13 cellular contexts compared by ENCODE assay signal in genomic region chr6:160015778-160016684, GRCh38. TPM values are rescaled to one million over a fixed set of nuclear protein-coding genes. Genes with fewer than 3 reads are reported as not detected.
A peak's percentile ranks its signal among the peaks of the same experiment; 100 is the strongest.
DNase-seq lines count a peak whose midpoint lies in the region; ATAC-seq and TF ChIP-seq lines count a peak whose summit lies in the region.
"Had no signal": no experiment of that assay in that cellular context is flagged by ENCODE, and none has a peak within 500 bp of the region (broad histone marks: within the 10 kb centered on the region; RNA-seq: fewer than 3 reads in every experiment).

No MANE protein-coding gene starts in this region.

- CTCF ChIA-PET in WTC11 (lab: Charles Lee), result no interaction called here

- H3K4me3 ChIP-seq in spleen, result peak overlapping the region in 1 of 8 donors; percentile 14
- H3K4me3 ChIP-seq: hepatocyte had no signal

- peak overlapping the region in 5 of 8 donors; percentile 6 to 75 (median 39) for H3K27ac ChIP-seq in spleen
- H3K27ac ChIP-seq: hepatocyte had no signal

- peaks cover 10 to 55% (median 32%) of the 10 kb centered on the region in 6 donors for H3K4me1 ChIP-seq in spleen

- H3K27me3 Mint-ChIP-seq in WTC11 (ENCODE audit: low read depth), result no peaks in the 10 kb centered on the region
- no peaks in the 10 kb centered on the region for H3K27me3 Mint-ChIP-seq in activated naive CD8-positive, alpha-beta T cell treated with anti-CD3 and anti-CD28 coated beads for 36 hours

- peaks cover 0 to 58% (median 12%) of the 10 kb centered on the region in 6 donors for H3K36me3 ChIP-seq in spleen

- H3K9me3 Mint-ChIP-seq in WTC11, result peaks cover 15% of the 10 kb centered on the region
- peaks cover 5% of the 10 kb centered on the region for H3K9me3 Mint-ChIP-seq in activated naive CD8-positive, alpha-beta T cell treated with anti-CD3 and anti-CD28 coated beads for 36 hours

- peak; percentile 63 to 71 for ATAC-seq in activated CD4-positive, CD25-positive, alpha-beta regulatory T cell treated with anti-CD3 and anti-CD28 coated beads, Interleukin-2, amount 50 U/mL, for 24 hours
- ATAC-seq in WTC11, result no peak

- H3K4me3 Mint-ChIP-seq in WTC11, result no peak overlapping the region
- H3K4me3 Mint-ChIP-seq in activated naive CD8-positive, alpha-beta T cell treated with anti-CD3 and anti-CD28 coated beads for 36 hours, result peak overlapping the region; percentile 11

- H3K9me3 ChIP-seq in spleen, result no peaks in the 10 kb centered on the region

- intact Hi-C loops in spleen (cut with DNase I; ENCODE audit: low total_unique reads), result no loop called here

- no peak for TF ChIP-seq POLR2A in spleen (IDR thresholded peaks at IDR 0.05)

- H3K4me1 Mint-ChIP-seq in WTC11, result no peaks in the 10 kb centered on the region
- H3K4me1 Mint-ChIP-seq in activated naive CD8-positive, alpha-beta T cell treated with anti-CD3 and anti-CD28 coated beads for 36 hours, result peaks cover 58% of the 10 kb centered on the region

- H3K27me3 ChIP-seq in spleen (replicated peaks in 1 of 7), result no peaks in the 10 kb centered on the region
- H3K27me3 ChIP-seq: hepatocyte had no signal

- 54 to 78% (median 65%) methylated on average over 9 to 10 of the region's 10 CpGs for WGBS in spleen, 5 donors

- TF ChIP-seq CTCF in WTC11 (IDR thresholded peaks at IDR 0.05) (no peak), spleen (IDR thresholded peaks at IDR 0.05 in 8 of 11, conservative IDR thresholded peaks at IDR 0.05 in 3 of 11) (no peak)

- POLR2A ChIA-PET in WTC11 (lab: Charles Lee), result no interaction called here

- H3K36me3 Mint-ChIP-seq in WTC11, result peaks cover 27% of the 10 kb centered on the region
- peaks cover 82% of the 10 kb centered on the region for H3K36me3 Mint-ChIP-seq in activated naive CD8-positive, alpha-beta T cell treated with anti-CD3 and anti-CD28 coated beads for 36 hours

- DNase-seq in activated CD4-positive, CD25-positive, alpha-beta regulatory T cell treated with anti-CD3 and anti-CD28 coated beads, Interleukin-2, amount 50 U/mL, for 72 hours, result no peak
- DNase-seq in WTC11 (ENCODE audit: low spot score) (no peak), spleen (no peak), SIG-M5 treated with dmso at 0.1 percent for 504 hours (lab: John Stamatoyannopoulos, UW; ENCODE audit: unreplicated experiment) (no peak), NCI-H69 (lab: John Stamatoyannopoulos, UW) (no peak), NCI-H446 treated with DMSO at 0.1 percent for 48 hours (lab: John Stamatoyannopoulos, UW) (no peak)
- DNase-seq in activated naive CD8-positive, alpha-beta T cell treated with anti-CD3 and anti-CD28 coated beads for 36 hours, result peak; percentile 32
- DNase-seq: 8988T; activated CD4-positive, CD25-positive, alpha-beta regulatory T cell; NCI-H1048; NCI-H510A treated with DMSO at 0.1 percent for 48 hours had no signal

- peak overlapping the region; percentile 77; the same call in 1 of the 2 replicates for H3K27ac Mint-ChIP-seq in WTC11
- H3K27ac Mint-ChIP-seq in activated naive CD8-positive, alpha-beta T cell treated with anti-CD3 and anti-CD28 coated beads for 36 hours, result peak overlapping the region; percentile 78

TF ChIP-seq in WTC11, 78 proteins besides CTCF, POLR2A, EP300 and RAD21:
- no peak for TF ChIP-seq TEAD1 (CRISPR knock-in tag; IDR thresholded peaks at IDR 0.05)
- TF ChIP-seq SMAD3 (CRISPR knock-in tag; IDR thresholded peaks at IDR 0.05; ENCODE audit: borderline replicate concordance), result no peak
- TF ChIP-seq TP53 (CRISPR knock-in tag; IDR thresholded peaks at IDR 0.05), result no peak
- TF ChIP-seq MLX (CRISPR knock-in tag; IDR thresholded peaks at IDR 0.05), result no peak
- TF ChIP-seq IRF1 (CRISPR knock-in tag; IDR thresholded peaks at IDR 0.05), result no peak
- TF ChIP-seq TEAD4 (CRISPR knock-in tag; IDR thresholded peaks at IDR 0.05), result no peak
- no peak for TF ChIP-seq HMGA2 (CRISPR knock-in tag; IDR thresholded peaks at IDR 0.05)
- TF ChIP-seq RORB (CRISPR knock-in tag; IDR thresholded peaks at IDR 0.05), result no peak
- TF ChIP-seq EMX1 (CRISPR knock-in tag; IDR thresholded peaks at IDR 0.05), result no peak
- no peak for TF ChIP-seq ZNF219 (CRISPR knock-in tag; IDR thresholded peaks at IDR 0.05; ENCODE audit: borderline replicate concordance)
- TF ChIP-seq MXD4 (CRISPR knock-in tag; IDR thresholded peaks at IDR 0.05; ENCODE audit: borderline replicate concordance), result no peak
- TF ChIP-seq SMAD4 (CRISPR knock-in tag; IDR thresholded peaks at IDR 0.05), result no peak
- no peak for TF ChIP-seq FOXP1 (CRISPR knock-in tag; IDR thresholded peaks at IDR 0.05; ENCODE audit: borderline replicate concordance)
- no peak for TF ChIP-seq ZNF425 (CRISPR knock-in tag; conservative IDR thresholded peaks at IDR 0.05)
- no peak for TF ChIP-seq FOXJ3 (CRISPR knock-in tag; IDR thresholded peaks at IDR 0.05; ENCODE audit: borderline replicate concordance)
- no peak for TF ChIP-seq CREM (CRISPR knock-in tag; IDR thresholded peaks at IDR 0.05)
- no peak for TF ChIP-seq NFATC4 (CRISPR knock-in tag; IDR thresholded peaks at IDR 0.05)

RNA-seq across cellular contexts. Expression of gene IGF2R, which starts 47.1 kb away (rescaled TPM):
- total RNA-seq in WTC11 (2021) (59.4 to 75.3 TPM (median 62.3 TPM) in 3 replicates), spleen (100 to 1,000 TPM; 110 to 193 (median 164) TPM)
- total RNA-seq in activated naive CD8-positive, alpha-beta T cell treated with anti-CD3 and anti-CD28 coated beads for 36 hours, result 10 to 100 TPM; 74.9 to 77.7 TPM
- 10 to 100 TPM in 1 of 3 donors, 1 to 10 TPM in 2; 6.9 to 13.2 (median 7.4) TPM for polyA plus RNA-seq in spleen
